In the genomic region with DNA sequence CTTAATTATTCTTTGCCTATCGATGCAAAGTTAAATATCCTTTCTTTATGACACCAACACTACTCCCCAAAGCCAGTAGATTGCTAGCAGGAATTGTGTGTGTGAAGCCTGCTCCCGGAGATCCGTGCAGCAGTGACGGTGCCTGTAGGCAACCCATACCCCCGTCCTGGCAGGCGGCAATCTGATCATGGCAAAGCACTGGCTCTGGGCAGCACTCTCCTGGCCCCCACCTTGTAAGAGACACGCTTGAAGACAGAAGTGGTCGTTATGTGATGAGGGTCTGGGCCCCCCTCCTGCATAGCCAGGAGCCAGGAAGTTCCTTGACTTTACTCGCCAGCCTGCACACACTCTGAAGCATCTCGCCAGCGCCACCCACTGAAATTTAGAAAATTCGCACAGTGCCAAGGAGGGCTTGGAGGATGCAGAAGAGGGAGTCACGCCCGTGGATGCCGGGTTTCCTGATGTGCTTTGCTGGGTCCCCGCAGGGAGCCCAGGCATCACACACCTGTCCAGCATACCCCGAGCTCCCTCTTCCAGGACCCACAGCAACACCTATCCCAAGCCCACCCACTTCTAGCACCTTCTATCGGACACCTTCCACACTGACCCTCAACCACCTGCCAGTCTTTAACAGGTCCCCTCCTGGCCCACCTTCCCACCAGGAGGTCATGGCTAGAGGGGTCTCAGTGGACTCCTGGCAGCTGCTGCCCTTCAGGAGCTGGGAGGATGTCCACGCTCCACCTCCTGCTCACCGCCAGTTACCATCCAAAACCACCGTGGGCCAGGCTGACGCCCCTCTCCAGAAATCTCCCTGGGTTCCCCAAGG, we compare ENCODE assay signal across 1 cellular context.
TF ChIP-seq lines count a peak whose summit lies in the region.

No MANE protein-coding gene starts in this region.

TF ChIP-seq in HepG2, 621 proteins besides CTCF, POLR2A, EP300 and RAD21 (continued from another document):
- TF ChIP-seq, protein P1, sequence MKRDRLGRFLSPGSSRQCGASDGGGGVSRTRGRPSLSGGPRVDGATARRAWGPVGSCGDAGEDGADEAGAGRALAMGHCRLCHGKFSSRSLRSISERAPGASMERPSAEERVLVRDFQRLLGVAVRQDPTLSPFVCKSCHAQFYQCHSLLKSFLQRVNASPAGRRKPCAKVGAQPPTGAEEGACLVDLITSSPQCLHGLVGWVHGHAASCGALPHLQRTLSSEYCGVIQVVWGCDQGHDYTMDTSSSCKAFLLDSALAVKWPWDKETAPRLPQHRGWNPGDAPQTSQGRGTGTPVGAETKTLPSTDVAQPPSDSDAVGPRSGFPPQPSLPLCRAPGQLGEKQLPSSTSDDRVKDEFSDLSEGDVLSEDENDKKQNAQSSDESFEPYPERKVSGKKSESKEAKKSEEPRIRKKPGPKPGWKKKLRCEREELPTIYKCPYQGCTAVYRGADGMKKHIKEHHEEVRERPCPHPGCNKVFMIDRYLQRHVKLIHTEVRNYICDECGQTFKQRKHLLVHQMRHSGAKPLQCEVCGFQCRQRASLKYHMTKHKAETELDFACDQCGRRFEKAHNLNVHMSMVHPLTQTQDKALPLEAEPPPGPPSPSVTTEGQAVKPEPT (CRISPR knock-in tag; IDR thresholded peaks at IDR 0.05; ENCODE audit: low read depth): no peak
- no peak for TF ChIP-seq ZNF235 (CRISPR knock-in tag; IDR thresholded peaks at IDR 0.05; ENCODE audit: borderline replicate concordance)
- TF ChIP-seq THYN1 (CRISPR knock-in tag; IDR thresholded peaks at IDR 0.05; ENCODE audit: borderline replicate concordance, low read depth): no peak
- no peak for TF ChIP-seq ZNF549 (CRISPR knock-in tag; IDR thresholded peaks at IDR 0.05)
- no peak for TF ChIP-seq POLR2AphosphoS2 (IDR thresholded peaks at IDR 0.05; ENCODE audit: low read depth, low read length)
- TF ChIP-seq ZNF260 (CRISPR knock-in tag; IDR thresholded peaks at IDR 0.05; ENCODE audit: borderline replicate concordance, low read depth): no peak
- TF ChIP-seq ZNF383 (CRISPR knock-in tag; IDR thresholded peaks at IDR 0.05; ENCODE audit: borderline replicate concordance): no peak
- TF ChIP-seq ZMYM4 (CRISPR knock-in tag; IDR thresholded peaks at IDR 0.05): no peak
- no peak for TF ChIP-seq SNRNP70 (IDR thresholded peaks at IDR 0.05; ENCODE audit: low read depth, low read length)
- no peak for TF ChIP-seq ZNF577 (CRISPR knock-in tag; IDR thresholded peaks at IDR 0.05; ENCODE audit: borderline replicate concordance, low read depth)
TF ChIP-seq in HepG2: peak in this region for 0.
